In genomic region chr14:81446279-81447007, GRCh38 we compare ENCODE assay signal across 22 cellular contexts. TPM values are rescaled to one million over a fixed set of nuclear protein-coding genes. Genes with fewer than 3 reads are reported as not detected.
"Had no signal": no experiment of that assay in that cellular context is flagged by ENCODE, and none has a peak within 500 bp of the region (broad histone marks: within the 10 kb centered on the region; RNA-seq: fewer than 3 reads in every experiment).

No MANE protein-coding gene starts in this region.

- H3K4me3 Mint-ChIP-seq: activated B cell treated with CpG ODN at 0.5 μM for 24 hours; activated CD4-positive, alpha-beta memory T cell treated with anti-CD3 and anti-CD28 coated beads, Interleukin-2, amount 10 ng/mL, durations not matched to agents 7 days and 5 days; activated naive CD4-positive, alpha-beta T cell treated with anti-CD3 and anti-CD28 coated beads, Interleukin-2, amount 10 ng/mL, durations not matched to agents 7 days and 5 days; activated naive CD8-positive, alpha-beta T cell treated with anti-CD3 and anti-CD28 coated beads, Interleukin-2, amount 50 U/mL, for 24 hours; activated T-cell treated with anti-CD3 and anti-CD28 coated beads, Interleukin-2, amount 50 U/mL, for 4 hours; stimulated activated naive CD8-positive, alpha-beta T cell treated with anti-CD3 and anti-CD28 coated beads, Interleukin-15, amount 100 ng/mL, for 72 hours; T-helper 2 cell treated with Interferon-gamma antibody and Interleukin-4, amounts not matched to agents 5 μg/mL and 100 μg/mL, for 36 hours had no signal

- H3K27ac Mint-ChIP-seq: activated B cell treated with CpG ODN at 0.5 μM for 24 hours; activated CD4-positive, alpha-beta memory T cell treated with anti-CD3 and anti-CD28 coated beads, Interleukin-2, amount 10 ng/mL, durations not matched to agents 7 days and 5 days; activated naive CD4-positive, alpha-beta T cell treated with anti-CD3 and anti-CD28 coated beads, Interleukin-2, amount 10 ng/mL, durations not matched to agents 7 days and 5 days; activated naive CD8-positive, alpha-beta T cell treated with anti-CD3 and anti-CD28 coated beads, Interleukin-2, amount 50 U/mL, for 24 hours; stimulated activated naive CD8-positive, alpha-beta T cell treated with anti-CD3 and anti-CD28 coated beads, Interleukin-15, amount 100 ng/mL, for 72 hours; T-helper 2 cell treated with Interferon-gamma antibody and Interleukin-4, amounts not matched to agents 5 μg/mL and 100 μg/mL, for 36 hours had no signal

- H3K4me3 ChIP-seq: coronary artery, right atrium auricular region, SK-N-MC, suprapubic skin, transverse colon had no signal

- H3K27me3 ChIP-seq: right atrium auricular region, suprapubic skin had no signal

- H3K9me3 ChIP-seq: suprapubic skin, transverse colon had no signal

- ATAC-seq: activated naive CD8-positive, alpha-beta T cell treated with anti-CD3 and anti-CD28 coated beads, Interleukin-2, amount 50 U/mL, for 24 hours; activated T-cell treated with anti-CD3 and anti-CD28 coated beads, Interleukin-2, amount 50 U/mL, for 4 hours; left colon; stimulated activated naive CD8-positive, alpha-beta T cell treated with anti-CD3 and anti-CD28 coated beads, Interleukin-15, amount 100 ng/mL, for 72 hours had no signal

- H3K36me3 ChIP-seq: right atrium auricular region, suprapubic skin, transverse colon had no signal

- H3K9me3 Mint-ChIP-seq: activated B cell treated with CpG ODN at 0.5 μM for 24 hours; activated CD4-positive, alpha-beta memory T cell treated with anti-CD3 and anti-CD28 coated beads, Interleukin-2, amount 10 ng/mL, durations not matched to agents 7 days and 5 days; activated naive CD4-positive, alpha-beta T cell treated with anti-CD3 and anti-CD28 coated beads, Interleukin-2, amount 10 ng/mL, durations not matched to agents 7 days and 5 days; activated naive CD8-positive, alpha-beta T cell treated with anti-CD3 and anti-CD28 coated beads, Interleukin-2, amount 50 U/mL, for 24 hours; activated T-cell treated with anti-CD3 and anti-CD28 coated beads, Interleukin-2, amount 50 U/mL, for 4 hours; T-helper 2 cell treated with Interferon-gamma antibody and Interleukin-4, amounts not matched to agents 5 μg/mL and 100 μg/mL, for 36 hours had no signal

- H3K27ac ChIP-seq: right atrium auricular region, SK-N-MC, suprapubic skin, transverse colon had no signal

- DNase-seq: activated B cell treated with CpG ODN at 0.5 μM for 24 hours; activated CD4-positive, alpha-beta memory T cell treated with anti-CD3 and anti-CD28 coated beads, Interleukin-2, amount 10 ng/mL, durations not matched to agents 7 days and 5 days; activated CD4-positive, alpha-beta T cell treated with anti-CD3 and anti-CD28 coated beads for 4 hours; activated naive CD4-positive, alpha-beta T cell treated with anti-CD3 and anti-CD28 coated beads, Interleukin-2, amount 10 ng/mL, durations not matched to agents 7 days and 5 days; activated naive CD8-positive, alpha-beta T cell treated with anti-CD3 and anti-CD28 coated beads, Interleukin-2, amount 50 U/mL, for 24 hours; activated T-cell treated with anti-CD3 and anti-CD28 coated beads, Interleukin-2, amount 50 U/mL, for 4 hours; aorta; erythroblast; hippocampal formation; islet precursor cell; left colon; mammary epithelial cell; small intestine; stimulated activated CD4-positive, alpha-beta T cell treated with anti-CD3 and anti-CD28 coated beads, Interleukin-15, amount 100 ng/mL, for 24 hours; stimulated activated CD4-positive, alpha-beta T cell treated with anti-CD3 and anti-CD28 coated beads, Interleukin-2, amount 100 ng/mL, for 48 hours; stimulated activated naive CD8-positive, alpha-beta T cell treated with anti-CD3 and anti-CD28 coated beads, Interleukin-15, amount 100 ng/mL, for 72 hours; transverse colon had no signal

- H3K36me3 Mint-ChIP-seq: activated naive CD4-positive, alpha-beta T cell treated with anti-CD3 and anti-CD28 coated beads, Interleukin-2, amount 10 ng/mL, durations not matched to agents 7 days and 5 days had no signal

- H3K4me1 Mint-ChIP-seq: activated B cell treated with CpG ODN at 0.5 μM for 24 hours; activated CD4-positive, alpha-beta memory T cell treated with anti-CD3 and anti-CD28 coated beads, Interleukin-2, amount 10 ng/mL, durations not matched to agents 7 days and 5 days; activated naive CD4-positive, alpha-beta T cell treated with anti-CD3 and anti-CD28 coated beads, Interleukin-2, amount 10 ng/mL, durations not matched to agents 7 days and 5 days; activated naive CD8-positive, alpha-beta T cell treated with anti-CD3 and anti-CD28 coated beads, Interleukin-2, amount 50 U/mL, for 24 hours; stimulated activated naive CD8-positive, alpha-beta T cell treated with anti-CD3 and anti-CD28 coated beads, Interleukin-15, amount 100 ng/mL, for 72 hours had no signal

RNA-seq across cellular contexts. Expression of gene STON2, which starts 46.3 kb away (rescaled TPM):
- total RNA-seq: activated B cell treated with CpG ODN at 0.5 μM for 24 hours had no signal
